ENCODE assay signal across 9 cellular contexts in the genomic region with DNA sequence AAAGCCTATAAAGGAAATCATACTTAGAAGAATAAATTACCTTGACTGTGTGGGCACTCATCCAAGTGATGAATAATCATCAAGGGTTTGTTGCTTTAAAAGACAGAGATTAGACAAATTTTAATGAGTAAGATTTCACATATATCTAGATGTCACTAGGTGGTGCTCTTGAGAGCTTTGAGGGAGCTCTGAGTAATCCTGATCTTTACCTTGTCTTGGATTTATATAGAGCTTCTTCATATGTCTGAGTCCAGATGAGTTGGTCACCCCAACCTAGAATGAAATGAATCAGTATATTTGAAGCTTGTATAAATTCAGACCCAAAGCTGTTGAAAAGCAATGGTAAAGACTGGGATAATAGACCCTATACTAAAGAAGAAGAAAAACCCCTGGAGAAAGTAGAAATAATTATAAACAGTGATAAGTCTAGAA. TPM values are rescaled to one million over a fixed set of nuclear protein-coding genes. Genes with fewer than 3 reads are reported as not detected.
DNase-seq lines count a peak whose midpoint lies in the region; ATAC-seq and TF ChIP-seq lines count a peak whose summit lies in the region.
"Had no signal": no experiment of that assay in that cellular context is flagged by ENCODE, and none has a peak within 500 bp of the region (broad histone marks: within the 10 kb centered on the region; RNA-seq: fewer than 3 reads in every experiment).

No MANE protein-coding gene starts in this region.

- H3K4me3 ChIP-seq in osteoblast (ENCODE audit: insufficient read depth, low read length) = no peak overlapping the region
- H3K4me3 ChIP-seq in tibial artery = no peak overlapping the region
- H3K4me3 ChIP-seq: skin epidermis had no signal

- peak; percentile 78 for ATAC-seq in GM19351 (IDR thresholded peaks at IDR 0.05; ENCODE audit: unreplicated experiment)

- no peaks in the 10 kb centered on the region for H3K9me3 Mint-ChIP-seq in activated T-cell treated with anti-CD3 and anti-CD28 coated beads, Interleukin-2, amount 50 U/mL, for 24 hours

- H3K79me2 ChIP-seq in osteoblast (ENCODE audit: insufficient read depth, low read length) = no peaks in the 10 kb centered on the region

- H3K27me3 ChIP-seq in osteoblast (ENCODE audit: insufficient read depth, low read length) (no peaks in the 10 kb centered on the region), tibial artery (no peaks in the 10 kb centered on the region)

- H3K27ac Mint-ChIP-seq in activated T-cell treated with anti-CD3 and anti-CD28 coated beads, Interleukin-2, amount 50 U/mL, for 24 hours = no peak overlapping the region

- DNase-seq in COLO829 (ENCODE audit: low spot score) = peak; percentile 98
- DNase-seq in RPMI7951 (ENCODE audit: low read depth) = peak; percentile 85
- DNase-seq in erythroblast (lab: John Stamatoyannopoulos, UW) = peak; percentile 56 to 69
- DNase-seq in osteoblast (ENCODE audit: insufficient read length, low spot score, missing footprints) = peak; percentile 84
- no peak for DNase-seq in tibial artery
- DNase-seq in activated T-cell treated with anti-CD3 and anti-CD28 coated beads, Interleukin-2, amount 50 U/mL, for 24 hours = no peak

- peak; percentile 65 for TF ChIP-seq CTCF in LNCAP (IDR thresholded peaks at IDR 0.05)
- peak; percentile 58 for TF ChIP-seq CTCF in osteoblast (IDR thresholded peaks at IDR 0.05; ENCODE audit: extremely low read depth, low read depth, low read length)
- peak in 1 of 2 experiments; percentile 37 for TF ChIP-seq CTCF in tibial artery (IDR thresholded peaks at IDR 0.05)

- H3K4me3 Mint-ChIP-seq in activated T-cell treated with anti-CD3 and anti-CD28 coated beads, Interleukin-2, amount 50 U/mL, for 24 hours = no peak overlapping the region

- H4K20me1 ChIP-seq in osteoblast (ENCODE audit: insufficient read depth, low read length) = no peaks in the 10 kb centered on the region

- peaks cover 16% of the 10 kb centered on the region for H3K27me3 Mint-ChIP-seq in activated T-cell treated with anti-CD3 and anti-CD28 coated beads, Interleukin-2, amount 50 U/mL, for 24 hours

- no peak for TF ChIP-seq POLR2A in erythroblast (IDR thresholded peaks at IDR 0.05; ENCODE audit: low read length)

- H3K27ac ChIP-seq in osteoblast (ENCODE audit: low read depth, low read length) (no peak overlapping the region), tibial artery (no peak overlapping the region)
- H3K27ac ChIP-seq: skin epidermis had no signal

- intact Hi-C loops in tibial artery (cut with DNase I; ENCODE audit: low total_unique reads) = no loop called here

- H2AFZ ChIP-seq in osteoblast (ENCODE audit: low read length) = no peak overlapping the region

- no peaks in the 10 kb centered on the region for H3K4me1 Mint-ChIP-seq in activated T-cell treated with anti-CD3 and anti-CD28 coated beads, Interleukin-2, amount 50 U/mL, for 24 hours (ENCODE audit: low read depth)

- H3K36me3 ChIP-seq in osteoblast (ENCODE audit: insufficient read depth, low read length) = no peaks in the 10 kb centered on the region
- no peaks in the 10 kb centered on the region for H3K36me3 ChIP-seq in tibial artery

- no peaks in the 10 kb centered on the region for H3K9me3 ChIP-seq in osteoblast (ENCODE audit: low read depth, low read length)
- no peaks in the 10 kb centered on the region for H3K9me3 ChIP-seq in tibial artery

- no peaks in the 10 kb centered on the region for H3K36me3 Mint-ChIP-seq in activated T-cell treated with anti-CD3 and anti-CD28 coated beads, Interleukin-2, amount 50 U/mL, for 24 hours (ENCODE audit: low read depth)

- H3K4me2 ChIP-seq in osteoblast (ENCODE audit: insufficient read depth, low read length) = no peak overlapping the region

- H3K4me1 ChIP-seq in osteoblast (ENCODE audit: insufficient read depth, low read length) (no peaks in the 10 kb centered on the region), tibial artery (no peaks in the 10 kb centered on the region)

RNA-seq across cellular contexts. Expression of a gene that starts 3.7 kb away (rescaled TPM):
- total RNA-seq in RPMI7951 (2014; rRNA removed; shearing (Covaris generic)) = not detected in 2 replicates
- not detected in 2 replicates for total RNA-seq in osteoblast

RNA-seq across cellular contexts. Expression of a gene that starts 47.6 kb away (rescaled TPM):
- total RNA-seq in RPMI7951 (2014; rRNA removed; shearing (Covaris generic)) = 4.4 and 5.5 TPM in 2 replicates
- total RNA-seq in osteoblast = 1.8 TPM in 2 replicates

Comparison
In these comparisons a context has a peak if more than half of its experiments do, and no peak if none do; other contexts are left out.
1. DNase-seq: peak in COLO829 (single experiment), RPMI7951 (single experiment), erythroblast (2 of 2) and osteoblast (single experiment); none in tibial artery (0 of 2) and activated T-cell treated with anti-CD3 and anti-CD28 coated beads, Interleukin-2, amount 50 U/mL, for 24 hours (single experiment).